ENCODE assay signal across 1 cellular context in the genomic region with DNA sequence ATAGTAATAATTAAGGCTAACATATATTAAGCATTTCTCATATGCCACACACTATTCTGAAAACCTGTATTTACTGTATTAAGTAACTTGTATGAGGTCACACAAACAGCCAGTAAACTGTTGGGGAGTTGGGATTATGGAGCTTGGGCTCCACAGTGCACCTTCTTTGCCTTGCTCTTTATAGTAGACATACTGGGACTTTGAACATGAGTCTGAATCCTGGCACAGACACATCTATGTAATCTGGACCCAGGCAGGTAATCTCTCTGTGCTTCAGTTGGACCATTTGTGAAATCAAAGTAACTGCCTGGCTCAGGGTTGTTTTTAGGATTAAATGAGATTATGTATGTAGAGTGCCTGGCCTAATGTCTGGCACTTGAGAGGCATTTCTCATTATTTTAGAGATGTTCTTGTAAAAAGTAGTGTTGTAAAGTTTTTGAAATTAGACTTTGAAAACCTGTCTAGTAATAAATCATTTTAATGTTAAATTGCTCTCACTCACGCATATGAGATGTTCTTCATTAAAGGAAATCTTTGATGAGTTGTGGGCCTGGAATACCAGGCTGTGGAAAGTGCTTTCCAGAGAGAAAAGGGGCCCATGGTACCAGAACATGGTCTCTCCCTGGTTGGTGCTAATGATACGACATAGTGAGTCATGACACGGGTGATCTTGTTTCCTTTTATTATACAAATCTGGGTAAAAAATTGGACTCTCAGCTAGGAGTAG.
A peak's percentile ranks its signal among the peaks of the same experiment; 100 is the strongest.
TF ChIP-seq lines count a peak whose summit lies in the region.

No MANE protein-coding gene starts in this region.

TF ChIP-seq in HEK293, 187 proteins besides CTCF, POLR2A, EP300 and RAD21 (continued from another document):
- TF ChIP-seq ZIC2 (tag by site-specific recombination; IDR thresholded peaks at IDR 0.05) (no peak), HOXC10 (CRISPR knock-in tag; IDR thresholded peaks at IDR 0.05) (no peak), KLF9 (tag by site-specific recombination; IDR thresholded peaks at IDR 0.05; ENCODE audit: low read depth) (no peak), INSM2 (tag by site-specific recombination; IDR thresholded peaks at IDR 0.05) (no peak), KLF7 (tag by site-specific recombination; IDR thresholded peaks at IDR 0.05; ENCODE audit: borderline replicate concordance) (no peak), ZNF600 (tag by site-specific recombination; IDR thresholded peaks at IDR 0.05) (peak; percentile 47; the same call in 1 of the 2 replicates), ZNF211 (tag by site-specific recombination; IDR thresholded peaks at IDR 0.05; ENCODE audit: low read depth) (no peak), BCL6B (tag by site-specific recombination; IDR thresholded peaks at IDR 0.05) (no peak), ELK4 (IDR thresholded peaks at IDR 0.05; ENCODE audit: borderline replicate concordance, low read depth, low read length) (no peak), ZNF510 (tag by site-specific recombination; IDR thresholded peaks at IDR 0.05; ENCODE audit: insufficient replicate concordance) (no peak), YY1 (tag by site-specific recombination; IDR thresholded peaks at IDR 0.05) (no peak), GLIS1 (tag by site-specific recombination; IDR thresholded peaks at IDR 0.05) (no peak), KLF10 (tag by site-specific recombination; IDR thresholded peaks at IDR 0.05) (no peak), ZNF23 (tag by site-specific recombination; IDR thresholded peaks at IDR 0.05; ENCODE audit: borderline replicate concordance) (no peak), KLF8 (tag by site-specific recombination; IDR thresholded peaks at IDR 0.05) (peak; percentile 11; the same call in 1 of the 2 replicates), ZBTB1 (tag by site-specific recombination; IDR thresholded peaks at IDR 0.05) (no peak), ZBTB7A (tag by site-specific recombination; IDR thresholded peaks at IDR 0.05; ENCODE audit: low read depth) (no peak), ZNF658 (tag by site-specific recombination; IDR thresholded peaks at IDR 0.05) (no peak), ZNF19 (tag by site-specific recombination; IDR thresholded peaks at IDR 0.05; ENCODE audit: low read depth) (no peak), ZFP41 (tag by site-specific recombination; IDR thresholded peaks at IDR 0.05; ENCODE audit: borderline replicate concordance) (no peak), ZNF624 (tag by site-specific recombination; IDR thresholded peaks at IDR 0.05) (no peak), HOXD13 (CRISPR knock-in tag; IDR thresholded peaks at IDR 0.05; ENCODE audit: borderline replicate concordance) (no peak), ZNF175 (tag by site-specific recombination; IDR thresholded peaks at IDR 0.05) (no peak), ZNF837 (tag by site-specific recombination; IDR thresholded peaks at IDR 0.05) (no peak), ZNF610 (tag by site-specific recombination; IDR thresholded peaks at IDR 0.05; ENCODE audit: borderline replicate concordance) (no peak), ZNF24 (tag by site-specific recombination; IDR thresholded peaks at IDR 0.05) (no peak), ZNF560 (tag by site-specific recombination; IDR thresholded peaks at IDR 0.05; ENCODE audit: borderline replicate concordance) (no peak), TCF7L2 (IDR thresholded peaks at IDR 0.05; ENCODE audit: borderline replicate concordance, low read depth, low read length) (no peak), ZNF677 (tag by site-specific recombination; IDR thresholded peaks at IDR 0.05) (no peak), ZNF391 (tag by site-specific recombination; IDR thresholded peaks at IDR 0.05; ENCODE audit: borderline replicate concordance, low read depth) (no peak), ZNF670 (tag by site-specific recombination; IDR thresholded peaks at IDR 0.05; ENCODE audit: low read depth) (no peak), ZNF132 (tag by site-specific recombination; IDR thresholded peaks at IDR 0.05; ENCODE audit: borderline replicate concordance) (no peak), ZNF416 (tag by site-specific recombination; IDR thresholded peaks at IDR 0.05) (no peak), HIC1 (tag by site-specific recombination; IDR thresholded peaks at IDR 0.05) (no peak), ZBTB48 (tag by site-specific recombination; IDR thresholded peaks at IDR 0.05) (no peak), ZNF184 (tag by site-specific recombination; IDR thresholded peaks at IDR 0.05) (no peak), ZNF707 (tag by site-specific recombination; IDR thresholded peaks at IDR 0.05) (no peak), MYNN (tag by site-specific recombination; IDR thresholded peaks at IDR 0.05; ENCODE audit: borderline replicate concordance) (no peak), SP2 (tag by site-specific recombination; IDR thresholded peaks at IDR 0.05) (no peak), ZNF664 (tag by site-specific recombination; IDR thresholded peaks at IDR 0.05) (0 out of 2 replicates have a peak, but pooled peaks have one; percentile 50), ZNF843 (tag by site-specific recombination; IDR thresholded peaks at IDR 0.05) (peak; percentile 32; the same call in 1 of the 2 replicates)
- TF ChIP-seq, protein P1, sequence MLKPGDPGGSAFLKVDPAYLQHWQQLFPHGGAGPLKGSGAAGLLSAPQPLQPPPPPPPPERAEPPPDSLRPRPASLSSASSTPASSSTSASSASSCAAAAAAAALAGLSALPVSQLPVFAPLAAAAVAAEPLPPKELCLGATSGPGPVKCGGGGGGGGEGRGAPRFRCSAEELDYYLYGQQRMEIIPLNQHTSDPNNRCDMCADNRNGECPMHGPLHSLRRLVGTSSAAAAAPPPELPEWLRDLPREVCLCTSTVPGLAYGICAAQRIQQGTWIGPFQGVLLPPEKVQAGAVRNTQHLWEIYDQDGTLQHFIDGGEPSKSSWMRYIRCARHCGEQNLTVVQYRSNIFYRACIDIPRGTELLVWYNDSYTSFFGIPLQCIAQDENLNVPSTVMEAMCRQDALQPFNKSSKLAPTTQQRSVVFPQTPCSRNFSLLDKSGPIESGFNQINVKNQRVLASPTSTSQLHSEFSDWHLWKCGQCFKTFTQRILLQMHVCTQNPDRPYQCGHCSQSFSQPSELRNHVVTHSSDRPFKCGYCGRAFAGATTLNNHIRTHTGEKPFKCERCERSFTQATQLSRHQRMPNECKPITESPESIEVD (tag by site-specific recombination; IDR thresholded peaks at IDR 0.05): peak; percentile 77
- TF ChIP-seq, protein P2, sequence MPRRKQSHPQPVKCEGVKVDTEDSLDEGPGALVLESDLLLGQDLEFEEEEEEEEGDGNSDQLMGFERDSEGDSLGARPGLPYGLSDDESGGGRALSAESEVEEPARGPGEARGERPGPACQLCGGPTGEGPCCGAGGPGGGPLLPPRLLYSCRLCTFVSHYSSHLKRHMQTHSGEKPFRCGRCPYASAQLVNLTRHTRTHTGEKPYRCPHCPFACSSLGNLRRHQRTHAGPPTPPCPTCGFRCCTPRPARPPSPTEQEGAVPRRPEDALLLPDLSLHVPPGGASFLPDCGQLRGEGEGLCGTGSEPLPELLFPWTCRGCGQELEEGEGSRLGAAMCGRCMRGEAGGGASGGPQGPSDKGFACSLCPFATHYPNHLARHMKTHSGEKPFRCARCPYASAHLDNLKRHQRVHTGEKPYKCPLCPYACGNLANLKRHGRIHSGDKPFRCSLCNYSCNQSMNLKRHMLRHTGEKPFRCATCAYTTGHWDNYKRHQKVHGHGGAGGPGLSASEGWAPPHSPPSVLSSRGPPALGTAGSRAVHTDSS (tag by site-specific recombination; IDR thresholded peaks at IDR 0.05): no peak
- TF ChIP-seq, protein P3, sequence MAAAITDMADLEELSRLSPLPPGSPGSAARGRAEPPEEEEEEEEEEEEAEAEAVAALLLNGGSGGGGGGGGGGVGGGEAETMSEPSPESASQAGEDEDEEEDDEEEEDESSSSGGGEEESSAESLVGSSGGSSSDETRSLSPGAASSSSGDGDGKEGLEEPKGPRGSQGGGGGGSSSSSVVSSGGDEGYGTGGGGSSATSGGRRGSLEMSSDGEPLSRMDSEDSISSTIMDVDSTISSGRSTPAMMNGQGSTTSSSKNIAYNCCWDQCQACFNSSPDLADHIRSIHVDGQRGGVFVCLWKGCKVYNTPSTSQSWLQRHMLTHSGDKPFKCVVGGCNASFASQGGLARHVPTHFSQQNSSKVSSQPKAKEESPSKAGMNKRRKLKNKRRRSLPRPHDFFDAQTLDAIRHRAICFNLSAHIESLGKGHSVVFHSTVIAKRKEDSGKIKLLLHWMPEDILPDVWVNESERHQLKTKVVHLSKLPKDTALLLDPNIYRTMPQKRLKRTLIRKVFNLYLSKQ (tag by site-specific recombination; IDR thresholded peaks at IDR 0.05; ENCODE audit: borderline replicate concordance): no peak
- TF ChIP-seq, protein P4, sequence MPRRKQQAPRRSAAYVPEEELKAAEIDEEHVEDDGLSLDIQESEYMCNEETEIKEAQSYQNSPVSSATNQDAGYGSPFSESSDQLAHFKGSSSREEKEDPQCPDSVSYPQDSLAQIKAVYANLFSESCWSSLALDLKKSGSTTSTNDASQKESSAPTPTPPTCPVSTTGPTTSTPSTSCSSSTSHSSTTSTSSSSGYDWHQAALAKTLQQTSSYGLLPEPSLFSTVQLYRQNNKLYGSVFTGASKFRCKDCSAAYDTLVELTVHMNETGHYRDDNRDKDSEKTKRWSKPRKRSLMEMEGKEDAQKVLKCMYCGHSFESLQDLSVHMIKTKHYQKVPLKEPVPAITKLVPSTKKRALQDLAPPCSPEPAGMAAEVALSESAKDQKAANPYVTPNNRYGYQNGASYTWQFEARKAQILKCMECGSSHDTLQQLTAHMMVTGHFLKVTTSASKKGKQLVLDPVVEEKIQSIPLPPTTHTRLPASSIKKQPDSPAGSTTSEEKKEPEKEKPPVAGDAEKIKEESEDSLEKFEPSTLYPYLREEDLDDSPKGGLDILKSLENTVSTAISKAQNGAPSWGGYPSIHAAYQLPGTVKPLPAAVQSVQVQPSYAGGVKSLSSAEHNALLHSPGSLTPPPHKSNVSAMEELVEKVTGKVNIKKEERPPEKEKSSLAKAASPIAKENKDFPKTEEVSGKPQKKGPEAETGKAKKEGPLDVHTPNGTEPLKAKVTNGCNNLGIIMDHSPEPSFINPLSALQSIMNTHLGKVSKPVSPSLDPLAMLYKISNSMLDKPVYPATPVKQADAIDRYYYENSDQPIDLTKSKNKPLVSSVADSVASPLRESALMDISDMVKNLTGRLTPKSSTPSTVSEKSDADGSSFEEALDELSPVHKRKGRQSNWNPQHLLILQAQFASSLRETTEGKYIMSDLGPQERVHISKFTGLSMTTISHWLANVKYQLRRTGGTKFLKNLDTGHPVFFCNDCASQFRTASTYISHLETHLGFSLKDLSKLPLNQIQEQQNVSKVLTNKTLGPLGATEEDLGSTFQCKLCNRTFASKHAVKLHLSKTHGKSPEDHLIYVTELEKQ (tag by site-specific recombination; IDR thresholded peaks at IDR 0.05; ENCODE audit: borderline replicate concordance): no peak
